In genomic region chrX:23031600-23031999, GRCh38 we compare ENCODE assay signal across 9 cellular contexts. TPM values are rescaled to one million over a fixed set of nuclear protein-coding genes. Genes with fewer than 3 reads are reported as not detected.
"Had no signal": no experiment of that assay in that cellular context is flagged by ENCODE, and none has a peak within 500 bp of the region (broad histone marks: within the 10 kb centered on the region; RNA-seq: fewer than 3 reads in every experiment).

No MANE protein-coding gene starts in this region.

- H3K36me3 Mint-ChIP-seq: IgD-negative memory B cell had no signal

- H3K9ac ChIP-seq: GM23248 had no signal

- H3K27ac Mint-ChIP-seq: H9, IgD-negative memory B cell had no signal

- H3K4me3 ChIP-seq: GM23248 had no signal

- H2AFZ ChIP-seq: GM23248 had no signal

- H3K4me3 Mint-ChIP-seq: H9, IgD-negative memory B cell had no signal

- H3K27ac ChIP-seq: GM23248 had no signal

- DNase-seq: GM23248, H9, HCEC 1CT, KG1 had no signal

- H3K4me1 Mint-ChIP-seq: IgD-negative memory B cell had no signal

- FAIRE-seq: H1, H54, HTR-8/SVneo had no signal

RNA-seq across cellular contexts. Expression of gene DDX53, which starts 31.8 kb away (rescaled TPM):
- total RNA-seq: GM23248, H1, H9, HT-29 had no signal
- polyA plus RNA-seq: GM23248, H1, IgD-negative memory B cell had no signal
